In the genomic region with DNA sequence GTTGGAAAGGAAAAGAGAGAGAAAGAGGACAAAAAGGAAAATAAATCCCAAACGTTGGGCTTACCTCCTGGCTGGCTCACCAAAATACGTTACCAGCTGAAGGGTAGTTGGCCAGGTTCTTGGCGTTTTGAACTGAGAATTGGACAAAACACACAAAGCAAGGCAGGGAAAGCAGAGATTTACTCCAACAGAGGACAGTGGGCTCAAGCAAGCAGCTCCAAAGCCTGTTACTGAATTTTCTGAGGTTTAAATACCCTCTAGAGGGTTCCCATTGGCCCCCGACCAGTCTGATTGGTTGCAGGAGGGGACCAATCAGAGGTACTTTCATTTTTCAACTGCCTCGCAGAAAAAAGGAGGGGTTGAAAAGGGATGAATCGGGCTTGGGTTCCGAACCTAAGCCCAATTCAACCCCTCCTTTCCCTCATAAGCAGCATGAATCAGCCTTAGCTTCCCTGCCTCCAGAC, we compare ENCODE assay signal across 9 cellular contexts. TPM values are rescaled to one million over a fixed set of nuclear protein-coding genes. Genes with fewer than 3 reads are reported as not detected.
DNase-seq lines count a peak whose midpoint lies in the region; ATAC-seq, FAIRE-seq and TF ChIP-seq lines count a peak whose summit lies in the region.
"Had no signal": no experiment of that assay in that cellular context is flagged by ENCODE, and none has a peak within 500 bp of the region (broad histone marks: within the 10 kb centered on the region; RNA-seq: fewer than 3 reads in every experiment).

No MANE protein-coding gene starts in this region.

- H3K79me2 ChIP-seq in ACC112 (ENCODE audit: control insufficient read depth, insufficient read depth, low read length, unreplicated experiment): peaks cover 13% of the 10 kb centered on the region
- no peaks in the 10 kb centered on the region for H3K79me2 ChIP-seq in hepatocyte

- H3K36me3 ChIP-seq in ACC112 (ENCODE audit: insufficient read depth, low read length): no peaks in the 10 kb centered on the region
- no peaks in the 10 kb centered on the region for H3K36me3 ChIP-seq in lower lobe of right lung
- H3K36me3 ChIP-seq in hepatocyte (replicated peaks; ENCODE audit: insufficient read depth, low read depth): no peaks in the 10 kb centered on the region

- no peaks in the 10 kb centered on the region for H3K27me3 Mint-ChIP-seq in activated CD4-positive, alpha-beta memory T cell treated with anti-CD3 and anti-CD28 coated beads for 36 hours

- no peaks in the 10 kb centered on the region for H3K27me3 ChIP-seq in ACC112 (ENCODE audit: insufficient read depth, low read length)
- H3K27me3 ChIP-seq in lower lobe of right lung (ENCODE audit: low read depth): no peaks in the 10 kb centered on the region
- no peaks in the 10 kb centered on the region for H3K27me3 ChIP-seq in hepatocyte
- H3K27me3 ChIP-seq: body of pancreas had no signal

- FAIRE-seq in frontal cortex (lab: Jason Lieb, UNC): no peak

- no peak overlapping the region for H3K4me2 ChIP-seq in hepatocyte

- WGBS in hepatocyte (ENCODE audit: low lambda C conversion rate, missing lambda C conversion rate): 91% methylated on average over 7 of the region's 7 CpGs

- DNase-seq in HT1080 (ENCODE audit: low read depth) (peak; percentile 82), lower lobe of right lung (no peak), hepatocyte (ENCODE audit: low spot score) (no peak), HK-2 (ENCODE audit: unreplicated experiment) (no peak), frontal cortex (ENCODE audit: low spot score in 2 of 2) (no peak)
- no peak for DNase-seq in activated CD4-positive, alpha-beta memory T cell treated with anti-CD3 and anti-CD28 coated beads for 36 hours
- DNase-seq: body of pancreas had no signal

- no peaks in the 10 kb centered on the region for H4K20me1 ChIP-seq in hepatocyte (ENCODE audit: insufficient read depth, poor library complexity, severe bottlenecking)

- H3K9me3 Mint-ChIP-seq in activated CD4-positive, alpha-beta memory T cell treated with anti-CD3 and anti-CD28 coated beads for 36 hours: no peaks in the 10 kb centered on the region

- H3K9me2 ChIP-seq in hepatocyte (replicated peaks; ENCODE audit: insufficient read depth): no peaks in the 10 kb centered on the region

- POLR2A ChIA-PET in activated CD4-positive, alpha-beta memory T cell treated with anti-CD3 and anti-CD28 coated beads for 36 hours (lab: Charles Lee): interaction anchor here (0.7 kb wide), 1 partner anchor 26 kb away, joined by 3 read pairs; no protein-coding TSS in a partner anchor

- peak overlapping the region; percentile 28 for H3K27ac Mint-ChIP-seq in activated CD4-positive, alpha-beta memory T cell treated with anti-CD3 and anti-CD28 coated beads for 36 hours

- peak overlapping the region; percentile 82 for H3K4me3 ChIP-seq in ACC112 (ENCODE audit: low read depth, low read length)
- peak overlapping the region; percentile 31 for H3K4me3 ChIP-seq in lower lobe of right lung
- H3K4me3 ChIP-seq in hepatocyte: no peak overlapping the region
- H3K4me3 ChIP-seq: body of pancreas had no signal

- H3K9me3 ChIP-seq in lower lobe of right lung (no peaks in the 10 kb centered on the region), hepatocyte (ENCODE audit: low read depth) (no peaks in the 10 kb centered on the region)
- H3K9me3 ChIP-seq: body of pancreas had no signal

- H3K4me1 Mint-ChIP-seq in activated CD4-positive, alpha-beta memory T cell treated with anti-CD3 and anti-CD28 coated beads for 36 hours (ENCODE audit: low read depth): peaks cover 3% of the 10 kb centered on the region

- intact Hi-C loops in activated CD4-positive, alpha-beta memory T cell treated with anti-CD3 and anti-CD28 coated beads for 36 hours (cut with micrococcal nuclease): no loop called here
- intact Hi-C loops in lower lobe of right lung (cut with DNase I): no loop called here

- TF ChIP-seq CTCF in lower lobe of right lung (IDR thresholded peaks at IDR 0.05) (no peak), hepatocyte (IDR thresholded peaks at IDR 0.05; ENCODE audit: poor library complexity) (no peak)

- H3K36me3 Mint-ChIP-seq in activated CD4-positive, alpha-beta memory T cell treated with anti-CD3 and anti-CD28 coated beads for 36 hours: no peaks in the 10 kb centered on the region

- H3K4me1 ChIP-seq in ACC112 (ENCODE audit: control insufficient read depth, insufficient read depth, low read length, unreplicated experiment) (peaks cover 8% of the 10 kb centered on the region), lower lobe of right lung (no peaks in the 10 kb centered on the region), hepatocyte (ENCODE audit: insufficient read depth) (no peaks in the 10 kb centered on the region)

- H3K27ac ChIP-seq in ACC112 (ENCODE audit: low read depth, low read length) (peak overlapping the region; percentile 53), lower lobe of right lung (no peak overlapping the region), hepatocyte (no peak overlapping the region)
- H3K27ac ChIP-seq: body of pancreas had no signal

- peak overlapping the region; percentile 65 for H3K4me3 Mint-ChIP-seq in activated CD4-positive, alpha-beta memory T cell treated with anti-CD3 and anti-CD28 coated beads for 36 hours

- CTCF ChIA-PET in activated CD4-positive, alpha-beta memory T cell treated with anti-CD3 and anti-CD28 coated beads for 36 hours (lab: Charles Lee): interaction anchor here (1.0 to 1.8 kb wide), 3 partner anchors 26 to 64 kb away, joined by 3 to 5 read pairs (median 4); no protein-coding TSS in a partner anchor

- ATAC-seq in lower lobe of right lung (no peak), HG03280 (IDR thresholded peaks at IDR 0.05; ENCODE audit: unreplicated experiment) (no peak)
- ATAC-seq: body of pancreas had no signal

- H2AFZ ChIP-seq in ACC112 (ENCODE audit: low read length, unreplicated experiment) (peak overlapping the region; percentile 86), hepatocyte (no peak overlapping the region)

RNA-seq across cellular contexts. Expression of gene ALOX12, which starts 55.6 kb away (rescaled TPM):
- total RNA-seq in HT1080 (2014; rRNA removed; shearing (Covaris generic)): not detected in 2 replicates
- polyA plus RNA-seq in HT1080 (2015; cell fraction: cytosol; rRNA removed): not detected in 2 replicates
- not detected in 2 replicates for polyA plus RNA-seq in HT1080 (2015; cell fraction: nucleus; rRNA removed)
- not detected for total RNA-seq in activated CD4-positive, alpha-beta memory T cell treated with anti-CD3 and anti-CD28 coated beads for 36 hours
- 0.86 TPM for total RNA-seq in lower lobe of right lung
- total RNA-seq in hepatocyte: not detected in 2 replicates
- 0.33 and 0.40 TPM in 2 replicates for polyA plus RNA-seq in hepatocyte
- under 0.01 TPM for total RNA-seq in frontal cortex
- total RNA-seq: body of pancreas had no signal
